ENCODE assay signal across 22 cellular contexts in genomic region chr1:102834688-102835320, GRCh38.
DNase-seq lines count a peak whose midpoint lies in the region; ATAC-seq and TF ChIP-seq lines count a peak whose summit lies in the region.
"Had no signal": no experiment of that assay in that cellular context is flagged by ENCODE, and none has a peak within 500 bp of the region (broad histone marks: within the 10 kb centered on the region; RNA-seq: fewer than 3 reads in every experiment).

No MANE protein-coding gene starts in this region.

- in situ Hi-C loops in GM23248 (cut with MboI): no loop called here

- H3K4me1 ChIP-seq in GM23248 (ENCODE audit: insufficient read depth) (peaks cover 29% of the 10 kb centered on the region), smooth muscle cell (ENCODE audit: low read depth) (no peaks in the 10 kb centered on the region)
- H3K4me1 ChIP-seq: ascending aorta had no signal

- peak; percentile 73 for DNase-seq in GM23248
- peak; percentile 39 for DNase-seq in RKO (ENCODE audit: low spot score)
- DNase-seq in fibroblast of peridontal ligament (ENCODE audit: extremely low read depth): peak; percentile 4
- no peak for DNase-seq in smooth muscle cell (lab: John Stamatoyannopoulos, UW; ENCODE audit: unreplicated experiment)
- DNase-seq in stimulated activated CD4-positive, alpha-beta T cell treated with anti-CD3 and anti-CD28 coated beads, Interleukin-4, amount 100 ng/mL, for 24 hours: no peak
- no peak for DNase-seq in activated gamma-delta T cell (lab: John Stamatoyannopoulos, UW)
- DNase-seq: activated naive CD4-positive, alpha-beta T cell treated with anti-CD3 and anti-CD28 coated beads for 36 hours; C1 segment of cervical spinal cord; GF-D8; left ventricle myocardium superior; MM.1S; NCI-H1694 treated with DMSO at 0.1 percent for 48 hours; NCI-H345; occipital lobe; right cardiac atrium; stimulated activated naive CD8-positive, alpha-beta T cell treated with anti-CD3 and anti-CD28 coated beads, Interleukin-15, amount 100 ng/mL, for 72 hours had no signal

- H3K9me3 ChIP-seq in GM23248 (ENCODE audit: low read depth): no peaks in the 10 kb centered on the region
- no peaks in the 10 kb centered on the region for H3K9me3 ChIP-seq in smooth muscle cell (replicated peaks; ENCODE audit: low read depth)
- H3K9me3 ChIP-seq: ascending aorta had no signal

- H4K20me1 ChIP-seq in GM23248 (ENCODE audit: insufficient read depth) (no peaks in the 10 kb centered on the region), smooth muscle cell (ENCODE audit: low read depth) (no peaks in the 10 kb centered on the region)

- WGBS in GM23248 (ENCODE audit: low coverage in 1 of 2, low lambda C conversion rate in 2 of 2, missing lambda C conversion rate in 2 of 2), 2 experiments: 60 to 64% methylated on average over 1 of the region's 1 CpG
- WGBS in smooth muscle cell (ENCODE audit: low lambda C conversion rate): 71% methylated on average over 1 of the region's 1 CpG

- H3K4me2 ChIP-seq in GM23248 (ENCODE audit: unreplicated experiment) (peak overlapping the region; percentile 29), smooth muscle cell (no peak overlapping the region)

- H3K27me3 ChIP-seq in GM23248 (replicated peaks; ENCODE audit: insufficient read depth): no peaks in the 10 kb centered on the region
- H3K27me3 ChIP-seq in smooth muscle cell (ENCODE audit: low read depth): no peaks in the 10 kb centered on the region
- H3K27me3 ChIP-seq: ascending aorta had no signal

- H3K79me2 ChIP-seq in GM23248 (ENCODE audit: insufficient read depth) (no peaks in the 10 kb centered on the region), smooth muscle cell (ENCODE audit: low read depth) (no peaks in the 10 kb centered on the region)

- H3K9ac ChIP-seq in GM23248: no peak overlapping the region
- H3K9ac ChIP-seq in smooth muscle cell (ENCODE audit: low read depth): no peak overlapping the region

- H3K36me3 ChIP-seq in GM23248 (ENCODE audit: low read depth) (no peaks in the 10 kb centered on the region), smooth muscle cell (ENCODE audit: low read depth) (no peaks in the 10 kb centered on the region)
- H3K36me3 ChIP-seq: ascending aorta had no signal

- H3K27ac ChIP-seq in GM23248 (peak overlapping the region; percentile 33), smooth muscle cell (ENCODE audit: low read depth) (peak overlapping the region; percentile 30)
- H3K27ac ChIP-seq: ascending aorta, VCaP had no signal

- 0 out of 2 replicates have a peak overlapping the region, but pooled peaks have one; percentile 0 for H2AFZ ChIP-seq in GM23248
- H2AFZ ChIP-seq in smooth muscle cell (ENCODE audit: low read depth): no peak overlapping the region

- no peak for ATAC-seq in GM21529 (IDR thresholded peaks at IDR 0.05; ENCODE audit: unreplicated experiment)
- ATAC-seq in HG03045 (IDR thresholded peaks at IDR 0.05; ENCODE audit: unreplicated experiment): no peak
- ATAC-seq: HepG2; left ventricle myocardium superior; right cardiac atrium; Right ventricle myocardium inferior; stimulated activated naive CD8-positive, alpha-beta T cell treated with anti-CD3 and anti-CD28 coated beads, Interleukin-15, amount 100 ng/mL, for 72 hours had no signal

- H3F3A ChIP-seq in GM23248 (ENCODE audit: insufficient read depth) (peaks cover 21% of the 10 kb centered on the region), smooth muscle cell (ENCODE audit: low read depth) (no peaks in the 10 kb centered on the region)

- TF ChIP-seq CTCF in smooth muscle cell (IDR thresholded peaks at IDR 0.05; ENCODE audit: borderline replicate concordance, insufficient read depth, poor library complexity, severe bottlenecking): no peak

- no peaks in the 10 kb centered on the region for H3K9me2 ChIP-seq in GM23248 (ENCODE audit: insufficient read depth)

- no peak overlapping the region for H3K4me3 ChIP-seq in GM23248
- no peak overlapping the region for H3K4me3 ChIP-seq in smooth muscle cell
- H3K4me3 ChIP-seq: ascending aorta had no signal

Comparison
In these comparisons a context has a peak if more than half of its experiments do, and no peak if none do; other contexts are left out.
1. DNase-seq: peak in GM23248 (single experiment), RKO (single experiment) and fibroblast of peridontal ligament (single experiment); none in smooth muscle cell (single experiment), stimulated activated CD4-positive, alpha-beta T cell treated with anti-CD3 and anti-CD28 coated beads, Interleukin-4, amount 100 ng/mL, for 24 hours (single experiment) and activated gamma-delta T cell (single experiment).